ENCODE assay signal across 9 cellular contexts in genomic region chr9:129863059-129863690, GRCh38. TPM values are rescaled to one million over a fixed set of nuclear protein-coding genes. Genes with fewer than 3 reads are reported as not detected.
DNase-seq lines count a peak whose midpoint lies in the region; ATAC-seq and TF ChIP-seq lines count a peak whose summit lies in the region.
"Had no signal": no experiment of that assay in that cellular context is flagged by ENCODE, and none has a peak within 500 bp of the region (broad histone marks: within the 10 kb centered on the region; RNA-seq: fewer than 3 reads in every experiment).

No MANE protein-coding gene starts in this region.

- ATAC-seq in SK-N-SH treated with all-trans-retinoic acid at 6 μM for 48 hours, result peak; percentile 60
- peak; percentile 77 to 80 for ATAC-seq in activated naive CD4-positive, alpha-beta T cell treated with anti-CD3 and anti-CD28 coated beads, Interleukin-2, amount 50 U/mL, for 72 hours
- ATAC-seq in HG02678 (IDR thresholded peaks at IDR 0.05; ENCODE audit: unreplicated experiment), result no peak
- no peak for ATAC-seq in WTC11

- no peak overlapping the region for H3K4me3 Mint-ChIP-seq in WTC11

- POLR2A ChIA-PET in WTC11 (lab: Charles Lee), result no interaction called here

- H3K27me3 Mint-ChIP-seq in WTC11 (ENCODE audit: low read depth), result no peaks in the 10 kb centered on the region

- CTCF ChIA-PET in WTC11 (lab: Charles Lee), result no interaction called here

- H3K4me3 ChIP-seq in skeletal muscle cell (ENCODE audit: low read depth, low read length), result no peak overlapping the region
- H3K4me3 ChIP-seq: cardiac muscle cell had no signal

- no peaks in the 10 kb centered on the region for H3K9me3 Mint-ChIP-seq in activated naive CD4-positive, alpha-beta T cell treated with anti-CD3 and anti-CD28 coated beads, Interleukin-2, amount 50 U/mL, for 72 hours
- no peaks in the 10 kb centered on the region for H3K9me3 Mint-ChIP-seq in WTC11

- no peak for TF ChIP-seq CTCF in WTC11 (IDR thresholded peaks at IDR 0.05)

- peak overlapping the region; percentile 83 to 91 for H3K27ac Mint-ChIP-seq in activated naive CD4-positive, alpha-beta T cell treated with anti-CD3 and anti-CD28 coated beads, Interleukin-2, amount 50 U/mL, for 72 hours
- no peak overlapping the region for H3K27ac Mint-ChIP-seq in WTC11

- no peaks in the 10 kb centered on the region for H3K4me1 Mint-ChIP-seq in WTC11

- H3K36me3 Mint-ChIP-seq in activated naive CD4-positive, alpha-beta T cell treated with anti-CD3 and anti-CD28 coated beads, Interleukin-2, amount 50 U/mL, for 72 hours, result peaks cover 32 to 35% of the 10 kb centered on the region in 2 donors
- H3K36me3 Mint-ChIP-seq in WTC11, result peaks cover 28% of the 10 kb centered on the region

- peak; percentile 85 for DNase-seq in GM04504 (ENCODE audit: low read depth)
- peak; percentile 70 to 80 for DNase-seq in activated naive CD4-positive, alpha-beta T cell treated with anti-CD3 and anti-CD28 coated beads, Interleukin-2, amount 50 U/mL, for 72 hours (ENCODE audit: low spot score in 2 of 2)
- DNase-seq in skeletal muscle cell (ENCODE audit: low read depth), result peak; percentile 69
- no peak for DNase-seq in DMS153 (lab: John Stamatoyannopoulos, UW)
- no peak for DNase-seq in WTC11 (ENCODE audit: low spot score)
- DNase-seq in NCI-H128 (lab: John Stamatoyannopoulos, UW; ENCODE audit: unreplicated experiment), result no peak

TF ChIP-seq in SK-N-SH treated with all-trans-retinoic acid at 6 μM for 48 hours, 23 proteins besides CTCF, POLR2A, EP300 and RAD21 (continues in another document):
- no peak for TF ChIP-seq ZFP30 (CRISPR knock-in tag; IDR thresholded peaks at IDR 0.05)
- peak; percentile 44; the same call in 1 of the 2 replicates for TF ChIP-seq ZNF70 (CRISPR knock-in tag; IDR thresholded peaks at IDR 0.05)
- no peak for TF ChIP-seq POU6F1 (CRISPR knock-in tag; IDR thresholded peaks at IDR 0.05; ENCODE audit: borderline replicate concordance, low read depth)
- no peak for TF ChIP-seq CSDC2 (CRISPR knock-in tag; IDR thresholded peaks at IDR 0.05)
- peak; percentile 73 for TF ChIP-seq TCF4 (CRISPR knock-in tag; IDR thresholded peaks at IDR 0.05; ENCODE audit: borderline replicate concordance)
- no peak for TF ChIP-seq PATZ1 (CRISPR knock-in tag; IDR thresholded peaks at IDR 0.05; ENCODE audit: borderline replicate concordance)
- TF ChIP-seq CREB5 (CRISPR knock-in tag; IDR thresholded peaks at IDR 0.05; ENCODE audit: low read depth), result no peak
- TF ChIP-seq SNAI2 (CRISPR knock-in tag; IDR thresholded peaks at IDR 0.05), result no peak

TF ChIP-seq in WTC11, 78 proteins besides CTCF, POLR2A, EP300 and RAD21:
- TF ChIP-seq PRRX2 (CRISPR knock-in tag; IDR thresholded peaks at IDR 0.05), result no peak
- TF ChIP-seq ZNF317 (CRISPR knock-in tag; IDR thresholded peaks at IDR 0.05; ENCODE audit: borderline replicate concordance, low read depth), result no peak
- no peak for TF ChIP-seq ZBTB43 (CRISPR knock-in tag; IDR thresholded peaks at IDR 0.05)
- TF ChIP-seq GTF2I (CRISPR knock-in tag; conservative IDR thresholded peaks at IDR 0.05), result no peak
- no peak for TF ChIP-seq ZNF232 (CRISPR knock-in tag; IDR thresholded peaks at IDR 0.05)
- TF ChIP-seq HMGXB4 (CRISPR knock-in tag; IDR thresholded peaks at IDR 0.05), result no peak

RNA-seq across cellular contexts. Expression of gene USP20, which starts 27.9 kb away (rescaled TPM):
- total RNA-seq in activated naive CD4-positive, alpha-beta T cell treated with anti-CD3 and anti-CD28 coated beads, Interleukin-2, amount 50 U/mL, for 72 hours, result 10 to 100 TPM; 50.7 to 58.5 TPM
- 23.7 to 29.3 TPM (median 24.0 TPM) in 3 replicates for total RNA-seq in WTC11 (2021)

RNA-seq across cellular contexts. Expression of gene C9orf78, which starts 28.1 kb away (rescaled TPM):
- 10 to 100 TPM; 43.9 to 58.4 TPM for total RNA-seq in activated naive CD4-positive, alpha-beta T cell treated with anti-CD3 and anti-CD28 coated beads, Interleukin-2, amount 50 U/mL, for 72 hours
- 34.1 to 36.8 TPM (median 36.4 TPM) in 3 replicates for total RNA-seq in WTC11 (2021)

RNA-seq across cellular contexts. Expression of gene TOR1A, which starts 39.2 kb away (rescaled TPM):
- 10 to 100 TPM; 33.4 to 48.6 TPM for total RNA-seq in activated naive CD4-positive, alpha-beta T cell treated with anti-CD3 and anti-CD28 coated beads, Interleukin-2, amount 50 U/mL, for 72 hours
- 27.7 to 32.7 TPM (median 28.7 TPM) in 3 replicates for total RNA-seq in WTC11 (2021)

Comparison
In these comparisons a context has a peak if more than half of its experiments do, and no peak if none do; other contexts are left out.
1. DNase-seq: peak in GM04504 (single experiment), activated naive CD4-positive, alpha-beta T cell treated with anti-CD3 and anti-CD28 coated beads, Interleukin-2, amount 50 U/mL, for 72 hours (2 of 2) and skeletal muscle cell (single experiment); none in DMS153 (single experiment), WTC11 (single experiment) and NCI-H128 (single experiment).
2. ATAC-seq: peak in SK-N-SH treated with all-trans-retinoic acid at 6 μM for 48 hours (single experiment) and activated naive CD4-positive, alpha-beta T cell treated with anti-CD3 and anti-CD28 coated beads, Interleukin-2, amount 50 U/mL, for 72 hours (2 of 2); none in HG02678 (single experiment) and WTC11 (single experiment).